ENCODE assay signal across 1 cellular context in the genomic region with DNA sequence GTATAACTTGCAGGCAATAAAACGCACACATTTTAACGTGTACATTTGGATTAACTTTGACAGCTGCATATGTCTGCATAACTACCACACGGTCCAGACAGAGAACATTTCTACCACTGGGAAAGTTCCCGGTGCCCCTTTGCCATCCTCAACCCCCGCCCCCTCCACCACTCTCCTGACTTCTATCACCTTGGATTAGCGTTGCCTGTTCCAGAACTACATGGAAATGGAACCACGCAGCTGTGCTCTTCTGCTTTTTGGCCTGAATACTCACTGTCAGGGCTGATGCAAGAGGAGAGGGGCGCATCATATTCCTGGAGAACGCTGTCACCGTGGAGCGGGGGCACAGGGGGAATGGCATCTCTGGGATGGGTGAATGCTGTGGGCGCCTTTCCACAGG.
TF ChIP-seq lines count a peak whose summit lies in the region.

No MANE protein-coding gene starts in this region.

TF ChIP-seq in GM23338, 12 proteins besides CTCF, POLR2A, EP300 and RAD21 (continued from another document):
- TF ChIP-seq, protein P1, sequence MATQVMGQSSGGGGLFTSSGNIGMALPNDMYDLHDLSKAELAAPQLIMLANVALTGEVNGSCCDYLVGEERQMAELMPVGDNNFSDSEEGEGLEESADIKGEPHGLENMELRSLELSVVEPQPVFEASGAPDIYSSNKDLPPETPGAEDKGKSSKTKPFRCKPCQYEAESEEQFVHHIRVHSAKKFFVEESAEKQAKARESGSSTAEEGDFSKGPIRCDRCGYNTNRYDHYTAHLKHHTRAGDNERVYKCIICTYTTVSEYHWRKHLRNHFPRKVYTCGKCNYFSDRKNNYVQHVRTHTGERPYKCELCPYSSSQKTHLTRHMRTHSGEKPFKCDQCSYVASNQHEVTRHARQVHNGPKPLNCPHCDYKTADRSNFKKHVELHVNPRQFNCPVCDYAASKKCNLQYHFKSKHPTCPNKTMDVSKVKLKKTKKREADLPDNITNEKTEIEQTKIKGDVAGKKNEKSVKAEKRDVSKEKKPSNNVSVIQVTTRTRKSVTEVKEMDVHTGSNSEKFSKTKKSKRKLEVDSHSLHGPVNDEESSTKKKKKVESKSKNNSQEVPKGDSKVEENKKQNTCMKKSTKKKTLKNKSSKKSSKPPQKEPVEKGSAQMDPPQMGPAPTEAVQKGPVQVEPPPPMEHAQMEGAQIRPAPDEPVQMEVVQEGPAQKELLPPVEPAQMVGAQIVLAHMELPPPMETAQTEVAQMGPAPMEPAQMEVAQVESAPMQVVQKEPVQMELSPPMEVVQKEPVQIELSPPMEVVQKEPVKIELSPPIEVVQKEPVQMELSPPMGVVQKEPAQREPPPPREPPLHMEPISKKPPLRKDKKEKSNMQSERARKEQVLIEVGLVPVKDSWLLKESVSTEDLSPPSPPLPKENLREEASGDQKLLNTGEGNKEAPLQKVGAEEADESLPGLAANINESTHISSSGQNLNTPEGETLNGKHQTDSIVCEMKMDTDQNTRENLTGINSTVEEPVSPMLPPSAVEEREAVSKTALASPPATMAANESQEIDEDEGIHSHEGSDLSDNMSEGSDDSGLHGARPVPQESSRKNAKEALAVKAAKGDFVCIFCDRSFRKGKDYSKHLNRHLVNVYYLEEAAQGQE (IDR thresholded peaks at IDR 0.05; ENCODE audit: unreplicated experiment), result no peak
- TF ChIP-seq POLR2AphosphoS5 (IDR thresholded peaks at IDR 0.05; ENCODE audit: low read depth) (no peak), STAT1 (IDR thresholded peaks at IDR 0.05; ENCODE audit: unreplicated experiment) (no peak), CREB1 (CRISPR knock-in tag; IDR thresholded peaks at IDR 0.05; ENCODE audit: low read depth) (no peak), EZH2 (IDR thresholded peaks at IDR 0.05; ENCODE audit: low read depth, unreplicated experiment) (no peak), EZH2phosphoT487 (IDR thresholded peaks at IDR 0.05; ENCODE audit: unreplicated experiment) (no peak)
